In genomic region chr3:57758686-57759085, GRCh38 we compare ENCODE assay signal across 9 cellular contexts. TPM values are rescaled to one million over a fixed set of nuclear protein-coding genes. Genes with fewer than 3 reads are reported as not detected.
A peak's percentile ranks its signal among the peaks of the same experiment; 100 is the strongest.
DNase-seq lines count a peak whose midpoint lies in the region; ATAC-seq and TF ChIP-seq lines count a peak whose summit lies in the region.
"Had no signal": no experiment of that assay in that cellular context is flagged by ENCODE, and none has a peak within 500 bp of the region (broad histone marks: within the 10 kb centered on the region; RNA-seq: fewer than 3 reads in every experiment).

No MANE protein-coding gene starts in this region.

- H3K27me3 ChIP-seq in foreskin keratinocyte (no peaks in the 10 kb centered on the region), skeletal muscle tissue (ENCODE audit: control insufficient read depth in 3 of 3, insufficient read depth in 3 of 3, low read length in 3 of 3) (no peaks in the 10 kb centered on the region)

- peaks cover 0 to 8% (median 2%) of the 10 kb centered on the region in 3 donors for H3K36me3 ChIP-seq in skeletal muscle tissue (ENCODE audit: control insufficient read depth in 3 of 3, insufficient read depth in 3 of 3, low read length in 3 of 3)

- H3K9me3 Mint-ChIP-seq in T-helper 2 cell treated with Interferon-gamma antibody and Interleukin-4, amounts not matched to agents 5 μg/mL and 100 μg/mL, for 36 hours: no peaks in the 10 kb centered on the region
- H3K9me3 Mint-ChIP-seq in activated CD8-positive, alpha-beta T cell treated with anti-CD3 and anti-CD28 coated beads for 36 hours: no peaks in the 10 kb centered on the region

- H3K4me1 Mint-ChIP-seq in T-helper 2 cell treated with Interferon-gamma antibody and Interleukin-4, amounts not matched to agents 5 μg/mL and 100 μg/mL, for 36 hours (ENCODE audit: low read depth): peaks cover 35% of the 10 kb centered on the region
- H3K4me1 Mint-ChIP-seq in activated CD8-positive, alpha-beta T cell treated with anti-CD3 and anti-CD28 coated beads for 36 hours (ENCODE audit: low read depth): peaks cover 51% of the 10 kb centered on the region

- POLR2A ChIA-PET in activated CD8-positive, alpha-beta T cell treated with anti-CD3 and anti-CD28 coated beads for 36 hours (lab: Charles Lee): no interaction called here

- H3K9ac ChIP-seq in skeletal muscle tissue (ENCODE audit: low read depth in 1 of 3, low read length in 3 of 3): peak overlapping the region; percentile 42 to 95 (median 94)

- peaks cover 8% of the 10 kb centered on the region for H3K27me3 Mint-ChIP-seq in T-helper 2 cell treated with Interferon-gamma antibody and Interleukin-4, amounts not matched to agents 5 μg/mL and 100 μg/mL, for 36 hours (ENCODE audit: low read depth)
- no peaks in the 10 kb centered on the region for H3K27me3 Mint-ChIP-seq in activated CD8-positive, alpha-beta T cell treated with anti-CD3 and anti-CD28 coated beads for 36 hours

- CTCF ChIA-PET in activated CD8-positive, alpha-beta T cell treated with anti-CD3 and anti-CD28 coated beads for 36 hours (lab: Charles Lee): interaction anchor here (1.2 to 1.5 kb wide), 2 partner anchors 9 to 70 kb away, joined by 4 to 5 read pairs; no protein-coding TSS in a partner anchor

- ATAC-seq in activated CD8-positive, alpha-beta T cell treated with anti-CD3 and anti-CD28 coated beads for 36 hours: no peak
- ATAC-seq in foreskin keratinocyte (no peak), HG02938 (IDR thresholded peaks at IDR 0.05; ENCODE audit: unreplicated experiment) (no peak)

- no peaks in the 10 kb centered on the region for H3K9me3 ChIP-seq in skeletal muscle tissue (ENCODE audit: control insufficient read depth in 3 of 3, low read length in 3 of 3)

- H3K27ac Mint-ChIP-seq in T-helper 2 cell treated with Interferon-gamma antibody and Interleukin-4, amounts not matched to agents 5 μg/mL and 100 μg/mL, for 36 hours: no peak overlapping the region
- H3K27ac Mint-ChIP-seq in activated CD8-positive, alpha-beta T cell treated with anti-CD3 and anti-CD28 coated beads for 36 hours: no peak overlapping the region

- peaks cover 46% of the 10 kb centered on the region for H3K36me3 Mint-ChIP-seq in T-helper 2 cell treated with Interferon-gamma antibody and Interleukin-4, amounts not matched to agents 5 μg/mL and 100 μg/mL, for 36 hours (ENCODE audit: low read depth)
- peaks cover 37% of the 10 kb centered on the region for H3K36me3 Mint-ChIP-seq in activated CD8-positive, alpha-beta T cell treated with anti-CD3 and anti-CD28 coated beads for 36 hours (ENCODE audit: low read depth)

- H3K27ac ChIP-seq in foreskin keratinocyte (peak overlapping the region; percentile 91), skeletal muscle tissue (ENCODE audit: low read depth, low read length) (no peak overlapping the region)

- intact Hi-C loops in activated CD8-positive, alpha-beta T cell treated with anti-CD3 and anti-CD28 coated beads for 36 hours (cut with micrococcal nuclease): loop anchor here (5.0 kb wide), 1 partner anchor 161 kb away; the partner anchor contains the start of gene ARF4

- TF ChIP-seq CTCF in activated CD8-positive, alpha-beta T cell treated with anti-CD3 and anti-CD28 coated beads for 36 hours (IDR thresholded peaks at IDR 0.05): no peak
- TF ChIP-seq CTCF in foreskin keratinocyte (conservative IDR thresholded peaks at IDR 0.05): no peak

- peak overlapping the region; percentile 97 for H3K4me3 Mint-ChIP-seq in T-helper 2 cell treated with Interferon-gamma antibody and Interleukin-4, amounts not matched to agents 5 μg/mL and 100 μg/mL, for 36 hours
- H3K4me3 Mint-ChIP-seq in activated CD8-positive, alpha-beta T cell treated with anti-CD3 and anti-CD28 coated beads for 36 hours: peak overlapping the region; percentile 96

- DNase-seq in T-helper 2 cell treated with Interferon-gamma antibody and Interleukin-4, amounts not matched to agents 5 μg/mL and 100 μg/mL, for 36 hours (ENCODE audit: low spot score): no peak
- DNase-seq in T-helper 2 cell (no peak), foreskin keratinocyte (no peak), NCI-H1417 treated with DMSO at 0.1 percent for 48 hours (lab: John Stamatoyannopoulos, UW) (no peak)
- no peak for DNase-seq in activated CD8-positive, alpha-beta T cell treated with anti-CD3 and anti-CD28 coated beads for 36 hours
- DNase-seq in stimulated activated CD4-positive, alpha-beta T cell treated with anti-CD3 and anti-CD28 coated beads, Interleukin-2, amount 100 ng/mL, for 48 hours: no peak
- DNase-seq: amygdala had no signal

- peak overlapping the region; percentile 92 to 98 (median 94) for H3K4me3 ChIP-seq in skeletal muscle tissue (ENCODE audit: low read length in 3 of 3)

- H3K4me1 ChIP-seq in foreskin keratinocyte (peaks cover 15% of the 10 kb centered on the region), skeletal muscle tissue (ENCODE audit: control insufficient read depth in 3 of 3, insufficient read depth in 3 of 3, low read length in 3 of 3) (peaks cover 15 to 30% (median 29%) of the 10 kb centered on the region in 3 donors)

RNA-seq across cellular contexts. Expression of gene SLMAP, which starts 2.6 kb away (rescaled TPM):
- 10 to 100 TPM; 45.8 to 47.3 TPM for total RNA-seq in activated CD8-positive, alpha-beta T cell treated with anti-CD3 and anti-CD28 coated beads for 36 hours
- total RNA-seq in foreskin keratinocyte (79.5 and 85.7 TPM in 2 replicates), skeletal muscle tissue (53.2 TPM)
- polyA plus RNA-seq in foreskin keratinocyte: 19.6 and 22.0 TPM in 2 replicates
